In the genomic region with DNA sequence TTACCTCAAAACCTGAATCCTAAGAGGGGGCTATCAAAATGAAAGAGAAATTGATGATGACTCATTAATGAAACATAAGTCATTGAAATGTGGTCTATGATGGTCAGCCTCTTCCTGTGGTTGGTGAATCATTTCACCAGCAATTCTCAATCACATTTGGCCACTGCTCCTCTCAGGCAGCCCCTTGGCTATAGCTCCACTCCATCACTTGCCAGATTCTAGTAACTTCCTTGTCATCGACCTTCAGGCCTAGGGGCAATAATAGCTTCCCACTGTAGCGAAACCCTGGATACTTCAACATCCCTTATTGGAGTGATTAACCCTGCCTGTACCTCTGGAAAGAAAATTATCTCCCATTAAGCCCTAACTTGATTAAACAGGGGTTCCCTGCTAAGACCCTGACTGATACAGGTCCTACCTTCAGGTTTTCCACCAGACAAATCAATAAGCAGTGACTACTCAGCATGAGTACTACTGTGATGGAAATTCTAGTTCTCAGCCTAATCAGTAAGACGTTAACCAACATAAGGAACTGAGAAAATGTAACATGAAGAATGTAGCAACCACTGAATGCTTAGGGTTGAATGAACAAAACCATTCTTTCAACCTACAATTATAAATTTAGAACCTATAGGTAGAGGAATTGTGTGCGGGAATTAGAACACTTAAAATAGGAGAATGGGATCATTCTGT, we compare ENCODE assay signal across 9 cellular contexts. TPM values are rescaled to one million over a fixed set of nuclear protein-coding genes. Genes with fewer than 3 reads are reported as not detected.
DNase-seq lines count a peak whose midpoint lies in the region; ATAC-seq and TF ChIP-seq lines count a peak whose summit lies in the region.
"Had no signal": no experiment of that assay in that cellular context is flagged by ENCODE, and none has a peak within 500 bp of the region (broad histone marks: within the 10 kb centered on the region; RNA-seq: fewer than 3 reads in every experiment).

No MANE protein-coding gene starts in this region.

- peak; percentile 82 for ATAC-seq in GM21576 (IDR thresholded peaks at IDR 0.05; ENCODE audit: unreplicated experiment)

- no peak overlapping the region for H3K9ac ChIP-seq in endocrine pancreas (ENCODE audit: control insufficient read depth, insufficient read depth, low read length)
- H3K9ac ChIP-seq: KMS-11 had no signal

- H3K27me3 ChIP-seq in endocrine pancreas (ENCODE audit: control insufficient read depth, insufficient read depth, low read length): no peaks in the 10 kb centered on the region

- H3K4me1 ChIP-seq in endocrine pancreas (ENCODE audit: control insufficient read depth, insufficient read depth, low read length): no peaks in the 10 kb centered on the region

- no peak overlapping the region for H3K4me3 ChIP-seq in GM12865 (ENCODE audit: low read depth, low read length)
- peak overlapping the region; percentile 27 for H3K4me3 ChIP-seq in endocrine pancreas (ENCODE audit: control insufficient read depth, insufficient read depth, low read length)

- peak; percentile 84 for DNase-seq in GM12865 (ENCODE audit: low read depth)
- DNase-seq in HS-5 (ENCODE audit: low read depth): peak; percentile 80
- DNase-seq in renal cortical epithelial cell (ENCODE audit: low read depth): peak; percentile 96
- no peak for DNase-seq in nucleus accumbens (lab: John Stamatoyannopoulos, UW)
- no peak for DNase-seq in cerebellum (ENCODE audit: low spot score)
- DNase-seq in NCI-H146 treated with DMSO at 0.1 percent for 48 hours (lab: John Stamatoyannopoulos, UW; ENCODE audit: unreplicated experiment): no peak

- H3K36me3 ChIP-seq in endocrine pancreas (ENCODE audit: control insufficient read depth, insufficient read depth, low read length): no peaks in the 10 kb centered on the region

- H3K9me3 ChIP-seq in endocrine pancreas (ENCODE audit: control insufficient read depth, low read length): no peaks in the 10 kb centered on the region

- TF ChIP-seq CTCF in GM12865 (IDR thresholded peaks at IDR 0.05; ENCODE audit: insufficient read depth, low read depth, low read length, missing control alignments): no peak

RNA-seq across cellular contexts. Expression of gene ADH7, which starts 30.4 kb away (rescaled TPM):
- total RNA-seq in renal cortical epithelial cell: not detected in 2 replicates
- not detected for total RNA-seq in cerebellum

RNA-seq across cellular contexts. Expression of gene ADH1C, which starts 52.2 kb away (rescaled TPM):
- total RNA-seq in renal cortical epithelial cell (0.35 TPM in 1 of 2 replicates, not detected in the other), cerebellum (1.1 TPM)

Comparison
In these comparisons a context has a peak if more than half of its experiments do, and no peak if none do; other contexts are left out.
1. DNase-seq: peak in GM12865 (single experiment), HS-5 (single experiment) and renal cortical epithelial cell (single experiment); none in nucleus accumbens (0 of 56), cerebellum (single experiment) and NCI-H146 treated with DMSO at 0.1 percent for 48 hours (single experiment).